ENCODE assay signal across 30 cellular contexts in genomic region chr6:1297746-1298145, GRCh38. TPM values are rescaled to one million over a fixed set of nuclear protein-coding genes. Genes with fewer than 3 reads are reported as not detected.
DNase-seq lines count a peak whose midpoint lies in the region.
"Had no signal": no experiment of that assay in that cellular context is flagged by ENCODE, and none has a peak within 500 bp of the region (broad histone marks: within the 10 kb centered on the region; RNA-seq: fewer than 3 reads in every experiment).

No MANE protein-coding gene starts in this region.

- no peaks in the 10 kb centered on the region for H3K36me3 Mint-ChIP-seq in activated T-helper 1 cell treated with anti-CD3 and anti-CD28 coated beads, Interleukin-12 subunit alpha, Interleukin-12 subunit beta, Interleukin-2, Interleukin-4 antibody, amounts not matched to agents 30 ng/mL and 10 ng/mL and 1 ng/mL, durations not matched to agents 14 hours and 24 hours and 36 hours (ENCODE audit: low read depth)

- H3K4me1 Mint-ChIP-seq in activated T-helper 1 cell treated with anti-CD3 and anti-CD28 coated beads, Interleukin-12 subunit alpha, Interleukin-12 subunit beta, Interleukin-2, Interleukin-4 antibody, amounts not matched to agents 30 ng/mL and 10 ng/mL and 1 ng/mL, durations not matched to agents 14 hours and 24 hours and 36 hours (ENCODE audit: low read depth): no peaks in the 10 kb centered on the region
- H3K4me1 Mint-ChIP-seq: activated B cell treated with CpG ODN at 0.5 μM for 24 hours, B cell had no signal

- no peak overlapping the region for H3K27ac Mint-ChIP-seq in activated T-helper 1 cell treated with anti-CD3 and anti-CD28 coated beads, Interleukin-12 subunit alpha, Interleukin-12 subunit beta, Interleukin-2, Interleukin-4 antibody, amounts not matched to agents 30 ng/mL and 10 ng/mL and 1 ng/mL, durations not matched to agents 14 hours and 24 hours and 36 hours
- H3K27ac Mint-ChIP-seq: activated B cell treated with CpG ODN at 0.5 μM for 24 hours, B cell had no signal

- peak; percentile 41 for DNase-seq in AG20443 (ENCODE audit: low spot score)
- DNase-seq in HT-29 (ENCODE audit: low spot score): peak; percentile 41
- DNase-seq in epithelial cell of prostate (ENCODE audit: low read depth, low spot score): no peak
- DNase-seq in iris pigment epithelial cell (ENCODE audit: low read depth): peak; percentile 43
- no peak for DNase-seq in NOMO-1 treated with DMSO at 0.1 percent for 48 hours (lab: John Stamatoyannopoulos, UW; ENCODE audit: unreplicated experiment)
- DNase-seq in 8988T: no peak
- no peak for DNase-seq in DMS 273 (lab: John Stamatoyannopoulos, UW; ENCODE audit: unreplicated experiment)
- DNase-seq in activated T-helper 1 cell treated with anti-CD3 and anti-CD28 coated beads, Interleukin-12 subunit alpha, Interleukin-12 subunit beta, Interleukin-2, Interleukin-4 antibody, amounts not matched to agents 30 ng/mL and 10 ng/mL and 1 ng/mL, durations not matched to agents 14 hours and 24 hours and 36 hours (ENCODE audit: low spot score): no peak
- DNase-seq: activated B cell treated with CpG ODN at 0.5 μM for 24 hours; activated CD4-positive, alpha-beta T cell treated with anti-CD3 and anti-CD28 coated beads, Interleukin-2, amount 50 U/mL, for 48 hours; activated gamma-delta T cell; adrenal gland; Caco-2; central memory CD4-positive, alpha-beta T cell; head of caudate nucleus; KBM-7; NCI-H187; NCI-H2227 treated with DMSO at 0.1 percent for 48 hours; NCI-H748 treated with DMSO at 0.1 percent for 48 hours; OCI-M1; psoas muscle; small intestine; stimulated activated CD4-positive, alpha-beta T cell treated with anti-CD3 and anti-CD28 coated beads, Interleukin-4, amount 100 ng/mL, for 1 hour; stimulated activated naive CD8-positive, alpha-beta T cell treated with anti-CD3 and anti-CD28 coated beads, Interleukin-15, Interleukin-2, amounts not matched to agents 100 U/mL and 50 U/mL, for 24 hours; T-helper 9 cell had no signal

- intact Hi-C loops in activated T-helper 1 cell treated with anti-CD3 and anti-CD28 coated beads, Interleukin-12 subunit alpha, Interleukin-12 subunit beta, Interleukin-2, Interleukin-4 antibody, amounts not matched to agents 30 ng/mL and 10 ng/mL and 1 ng/mL, durations not matched to agents 14 hours and 24 hours and 36 hours (cut with micrococcal nuclease): no loop called here

- peak overlapping the region; percentile 21 for H3K27ac ChIP-seq in epithelial cell of prostate
- H3K27ac ChIP-seq: adrenal gland, neutrophil, psoas muscle, tibial nerve had no signal

- peaks cover 12% of the 10 kb centered on the region for H3K27me3 Mint-ChIP-seq in activated T-helper 1 cell treated with anti-CD3 and anti-CD28 coated beads, Interleukin-12 subunit alpha, Interleukin-12 subunit beta, Interleukin-2, Interleukin-4 antibody, amounts not matched to agents 30 ng/mL and 10 ng/mL and 1 ng/mL, durations not matched to agents 14 hours and 24 hours and 36 hours (ENCODE audit: insufficient read depth)

- H3K4me3 Mint-ChIP-seq in activated T-helper 1 cell treated with anti-CD3 and anti-CD28 coated beads, Interleukin-12 subunit alpha, Interleukin-12 subunit beta, Interleukin-2, Interleukin-4 antibody, amounts not matched to agents 30 ng/mL and 10 ng/mL and 1 ng/mL, durations not matched to agents 14 hours and 24 hours and 36 hours: no peak overlapping the region
- H3K4me3 Mint-ChIP-seq: activated B cell treated with CpG ODN at 0.5 μM for 24 hours, B cell had no signal

- H3K9me3 Mint-ChIP-seq in activated T-helper 1 cell treated with anti-CD3 and anti-CD28 coated beads, Interleukin-12 subunit alpha, Interleukin-12 subunit beta, Interleukin-2, Interleukin-4 antibody, amounts not matched to agents 30 ng/mL and 10 ng/mL and 1 ng/mL, durations not matched to agents 14 hours and 24 hours and 36 hours: no peaks in the 10 kb centered on the region

RNA-seq across cellular contexts. Expression of gene FOXQ1, which starts 14.2 kb away (rescaled TPM):
- total RNA-seq in HT-29 (2014; rRNA removed; shearing (Covaris generic)): 108 and 112 TPM in 2 replicates
- not detected in 2 replicates for total RNA-seq in activated T-helper 1 cell treated with anti-CD3 and anti-CD28 coated beads, Interleukin-12 subunit alpha, Interleukin-12 subunit beta, Interleukin-2, Interleukin-4 antibody, amounts not matched to agents 30 ng/mL and 10 ng/mL and 1 ng/mL, durations not matched to agents 14 hours and 24 hours and 36 hours
- total RNA-seq: activated B cell treated with CpG ODN at 0.5 μM for 24 hours, B cell, G401, psoas muscle, SK-MEL-5 had no signal

Comparison
In these comparisons a context has a peak if more than half of its experiments do, and no peak if none do; other contexts are left out.
1. DNase-seq: peak in AG20443 (single experiment), HT-29 (single experiment) and iris pigment epithelial cell (single experiment); none in epithelial cell of prostate (single experiment), NOMO-1 treated with DMSO at 0.1 percent for 48 hours (single experiment), 8988T (single experiment), DMS 273 (single experiment) and activated T-helper 1 cell treated with anti-CD3 and anti-CD28 coated beads, Interleukin-12 subunit alpha, Interleukin-12 subunit beta, Interleukin-2, Interleukin-4 antibody, amounts not matched to agents 30 ng/mL and 10 ng/mL and 1 ng/mL, durations not matched to agents 14 hours and 24 hours and 36 hours (single experiment).
2. RNA of gene FOXQ1, which starts 14.2 kb away (total RNA-seq): 108 to 112 TPM in HT-29; not detected in activated T-helper 1 cell treated with anti-CD3 and anti-CD28 coated beads, Interleukin-12 subunit alpha, Interleukin-12 subunit beta, Interleukin-2, Interleukin-4 antibody, amounts not matched to agents 30 ng/mL and 10 ng/mL and 1 ng/mL, durations not matched to agents 14 hours and 24 hours and 36 hours; every median in the first group is over 100 times any median in the second.